In genomic region chr3:9721698-9722057, GRCh38 we compare ENCODE assay signal across 3 cellular contexts.
TF ChIP-seq lines count a peak whose summit lies in the region.

No MANE protein-coding gene starts in this region.

TF ChIP-seq in SK-N-SH treated with all-trans-retinoic acid at 6 μM for 48 hours, 23 proteins besides CTCF, POLR2A, EP300 and RAD21:
- TF ChIP-seq ZNF565 (CRISPR knock-in tag; conservative IDR thresholded peaks at IDR 0.05; ENCODE audit: low read depth) (no peak), ARNTL (CRISPR knock-in tag; IDR thresholded peaks at IDR 0.05; ENCODE audit: borderline replicate concordance, low read depth) (no peak), POU6F1 (CRISPR knock-in tag; IDR thresholded peaks at IDR 0.05; ENCODE audit: borderline replicate concordance, low read depth) (no peak), CREB5 (CRISPR knock-in tag; IDR thresholded peaks at IDR 0.05; ENCODE audit: low read depth) (no peak), RARB (CRISPR knock-in tag; IDR thresholded peaks at IDR 0.05) (no peak), CSDC2 (CRISPR knock-in tag; IDR thresholded peaks at IDR 0.05) (no peak), TCF4 (CRISPR knock-in tag; IDR thresholded peaks at IDR 0.05; ENCODE audit: borderline replicate concordance) (no peak)
- TF ChIP-seq, protein P1, sequence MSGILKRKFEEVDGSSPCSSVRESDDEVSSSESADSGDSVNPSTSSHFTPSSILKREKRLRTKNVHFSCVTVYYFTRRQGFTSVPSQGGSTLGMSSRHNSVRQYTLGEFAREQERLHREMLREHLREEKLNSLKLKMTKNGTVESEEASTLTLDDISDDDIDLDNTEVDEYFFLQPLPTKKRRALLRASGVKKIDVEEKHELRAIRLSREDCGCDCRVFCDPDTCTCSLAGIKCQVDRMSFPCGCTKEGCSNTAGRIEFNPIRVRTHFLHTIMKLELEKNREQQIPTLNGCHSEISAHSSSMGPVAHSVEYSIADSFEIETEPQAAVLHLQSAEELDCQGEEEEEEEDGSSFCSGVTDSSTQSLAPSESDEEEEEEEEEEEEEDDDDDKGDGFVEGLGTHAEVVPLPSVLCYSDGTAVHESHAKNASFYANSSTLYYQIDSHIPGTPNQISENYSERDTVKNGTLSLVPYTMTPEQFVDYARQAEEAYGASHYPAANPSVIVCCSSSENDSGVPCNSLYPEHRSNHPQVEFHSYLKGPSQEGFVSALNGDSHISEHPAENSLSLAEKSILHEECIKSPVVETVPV (CRISPR knock-in tag; IDR thresholded peaks at IDR 0.05): no peak

TF ChIP-seq in SK-N-SH, 30 proteins besides CTCF, POLR2A, EP300 and RAD21:
- no peak for TF ChIP-seq TAF1 (IDR thresholded peaks at IDR 0.05; ENCODE audit: borderline replicate concordance, low read depth, low read length)
- TF ChIP-seq RXRA (IDR thresholded peaks at IDR 0.05; ENCODE audit: borderline replicate concordance, low read depth): no peak
- TF ChIP-seq, protein P2, sequence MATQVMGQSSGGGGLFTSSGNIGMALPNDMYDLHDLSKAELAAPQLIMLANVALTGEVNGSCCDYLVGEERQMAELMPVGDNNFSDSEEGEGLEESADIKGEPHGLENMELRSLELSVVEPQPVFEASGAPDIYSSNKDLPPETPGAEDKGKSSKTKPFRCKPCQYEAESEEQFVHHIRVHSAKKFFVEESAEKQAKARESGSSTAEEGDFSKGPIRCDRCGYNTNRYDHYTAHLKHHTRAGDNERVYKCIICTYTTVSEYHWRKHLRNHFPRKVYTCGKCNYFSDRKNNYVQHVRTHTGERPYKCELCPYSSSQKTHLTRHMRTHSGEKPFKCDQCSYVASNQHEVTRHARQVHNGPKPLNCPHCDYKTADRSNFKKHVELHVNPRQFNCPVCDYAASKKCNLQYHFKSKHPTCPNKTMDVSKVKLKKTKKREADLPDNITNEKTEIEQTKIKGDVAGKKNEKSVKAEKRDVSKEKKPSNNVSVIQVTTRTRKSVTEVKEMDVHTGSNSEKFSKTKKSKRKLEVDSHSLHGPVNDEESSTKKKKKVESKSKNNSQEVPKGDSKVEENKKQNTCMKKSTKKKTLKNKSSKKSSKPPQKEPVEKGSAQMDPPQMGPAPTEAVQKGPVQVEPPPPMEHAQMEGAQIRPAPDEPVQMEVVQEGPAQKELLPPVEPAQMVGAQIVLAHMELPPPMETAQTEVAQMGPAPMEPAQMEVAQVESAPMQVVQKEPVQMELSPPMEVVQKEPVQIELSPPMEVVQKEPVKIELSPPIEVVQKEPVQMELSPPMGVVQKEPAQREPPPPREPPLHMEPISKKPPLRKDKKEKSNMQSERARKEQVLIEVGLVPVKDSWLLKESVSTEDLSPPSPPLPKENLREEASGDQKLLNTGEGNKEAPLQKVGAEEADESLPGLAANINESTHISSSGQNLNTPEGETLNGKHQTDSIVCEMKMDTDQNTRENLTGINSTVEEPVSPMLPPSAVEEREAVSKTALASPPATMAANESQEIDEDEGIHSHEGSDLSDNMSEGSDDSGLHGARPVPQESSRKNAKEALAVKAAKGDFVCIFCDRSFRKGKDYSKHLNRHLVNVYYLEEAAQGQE (IDR thresholded peaks at IDR 0.05; ENCODE audit: low read depth, low read length): no peak
- TF ChIP-seq USF2 (IDR thresholded peaks at IDR 0.05; ENCODE audit: borderline replicate concordance, low read depth, low read length): no peak
- no peak for TF ChIP-seq POLR2AphosphoS5 (IDR thresholded peaks at IDR 0.05; ENCODE audit: low read depth, low read length)
- TF ChIP-seq EZH2phosphoT487 (IDR thresholded peaks at IDR 0.05; ENCODE audit: borderline replicate concordance, low read depth): no peak
- no peak for TF ChIP-seq TCF12 (IDR thresholded peaks at IDR 0.05)
- TF ChIP-seq, protein P3, sequence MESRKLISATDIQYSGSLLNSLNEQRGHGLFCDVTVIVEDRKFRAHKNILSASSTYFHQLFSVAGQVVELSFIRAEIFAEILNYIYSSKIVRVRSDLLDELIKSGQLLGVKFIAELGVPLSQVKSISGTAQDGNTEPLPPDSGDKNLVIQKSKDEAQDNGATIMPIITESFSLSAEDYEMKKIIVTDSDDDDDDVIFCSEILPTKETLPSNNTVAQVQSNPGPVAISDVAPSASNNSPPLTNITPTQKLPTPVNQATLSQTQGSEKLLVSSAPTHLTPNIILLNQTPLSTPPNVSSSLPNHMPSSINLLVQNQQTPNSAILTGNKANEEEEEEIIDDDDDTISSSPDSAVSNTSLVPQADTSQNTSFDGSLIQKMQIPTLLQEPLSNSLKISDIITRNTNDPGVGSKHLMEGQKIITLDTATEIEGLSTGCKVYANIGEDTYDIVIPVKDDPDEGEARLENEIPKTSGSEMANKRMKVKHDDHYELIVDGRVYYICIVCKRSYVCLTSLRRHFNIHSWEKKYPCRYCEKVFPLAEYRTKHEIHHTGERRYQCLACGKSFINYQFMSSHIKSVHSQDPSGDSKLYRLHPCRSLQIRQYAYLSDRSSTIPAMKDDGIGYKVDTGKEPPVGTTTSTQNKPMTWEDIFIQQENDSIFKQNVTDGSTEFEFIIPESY (IDR thresholded peaks at IDR 0.05; ENCODE audit: borderline replicate concordance, low read depth): no peak

TF ChIP-seq in K562, 482 proteins besides CTCF, POLR2A, EP300 and RAD21:
- TF ChIP-seq ZBTB7A (IDR thresholded peaks at IDR 0.05; ENCODE audit: borderline replicate concordance, control insufficient read depth, low read depth, low read length): no peak
- TF ChIP-seq HES1 (IDR thresholded peaks at IDR 0.05; ENCODE audit: low read depth): no peak
- TF ChIP-seq NFIC (IDR thresholded peaks at IDR 0.05): no peak
- 0 out of 2 replicates have a peak, but pooled peaks have one; percentile 8 for TF ChIP-seq CEBPB (tag; IDR thresholded peaks at IDR 0.05)
